11 cellular contexts compared by ENCODE assay signal in the genomic region with DNA sequence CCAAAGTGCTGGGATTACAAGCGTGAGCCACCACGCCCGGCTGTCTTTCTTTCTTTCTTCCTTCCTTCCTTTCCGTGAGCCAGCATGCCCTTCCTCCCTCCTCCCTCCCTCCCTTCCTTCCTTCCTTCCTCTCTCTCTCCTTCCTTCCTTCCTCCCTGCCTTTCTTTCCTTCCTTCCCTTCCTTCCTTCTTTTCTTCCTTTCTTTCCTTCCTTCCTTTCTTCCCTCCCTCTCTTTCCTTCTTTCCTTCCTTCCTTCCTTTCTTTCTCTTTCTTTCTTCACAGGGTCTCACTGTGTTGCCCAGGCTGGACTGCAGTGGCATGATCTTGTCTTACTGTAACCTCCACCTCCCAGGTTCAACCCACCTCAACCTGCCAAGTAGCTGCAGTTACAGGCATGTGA.
"Had no signal": no experiment of that assay in that cellular context is flagged by ENCODE, and none has a peak within 500 bp of the region (broad histone marks: within the 10 kb centered on the region; RNA-seq: fewer than 3 reads in every experiment).

No MANE protein-coding gene starts in this region.

- ATAC-seq: effector memory CD8-positive, alpha-beta T cell; pancreas had no signal

- H3K4me3 Mint-ChIP-seq: dendritic cell treated with granulocyte-macrophage colony-stimulating factor and Interleukin-4, amounts not matched to agents 40 ng/mL and 50 ng/mL, for 4 days had no signal

- H3K27ac ChIP-seq: epithelial cell of prostate, hepatocyte, pancreas had no signal

- DNase-seq: activated naive CD4-positive, alpha-beta T cell treated with anti-CD3 and anti-CD28 coated beads, Interleukin-2, amount 50 U/mL, for 16 hours; anterior cingulate cortex; cerebellar nuclear complex; effector memory CD8-positive, alpha-beta T cell; midbrain; pancreas; stimulated activated CD4-positive, alpha-beta T cell treated with anti-CD3 and anti-CD28 coated beads, Interleukin-15, amount 100 ng/mL, for 24 hours; stimulated activated CD4-positive, alpha-beta T cell treated with anti-CD3 and anti-CD28 coated beads, Interleukin-4, amount 100 ng/mL, for 24 hours had no signal

- H3K27me3 Mint-ChIP-seq: effector memory CD8-positive, alpha-beta T cell had no signal

- H3K36me3 ChIP-seq: pancreas had no signal

- H3K9me3 Mint-ChIP-seq: dendritic cell treated with granulocyte-macrophage colony-stimulating factor and Interleukin-4, amounts not matched to agents 40 ng/mL and 50 ng/mL, for 4 days; effector memory CD8-positive, alpha-beta T cell had no signal

- H3K9me3 ChIP-seq: pancreas had no signal

- H3K4me2 ChIP-seq: hepatocyte had no signal

- H3K4me3 ChIP-seq: hepatocyte, pancreas had no signal

- H3K27me3 ChIP-seq: hepatocyte, pancreas had no signal
